11 cellular contexts compared by ENCODE assay signal in genomic region chr7:14714161-14714728, GRCh38.
DNase-seq lines count a peak whose midpoint lies in the region; ATAC-seq and TF ChIP-seq lines count a peak whose summit lies in the region.
"Had no signal": no experiment of that assay in that cellular context is flagged by ENCODE, and none has a peak within 500 bp of the region (broad histone marks: within the 10 kb centered on the region; RNA-seq: fewer than 3 reads in every experiment).

No MANE protein-coding gene starts in this region.

- no peak for TF ChIP-seq CTCF in Calu3 (IDR thresholded peaks at IDR 0.05; ENCODE audit: unreplicated experiment)
- no peak for TF ChIP-seq CTCF in left ventricle myocardium inferior (IDR thresholded peaks at IDR 0.05; ENCODE audit: borderline replicate concordance)

- peaks cover 64% of the 10 kb centered on the region for H3K4me1 Mint-ChIP-seq in Calu3 (ENCODE audit: low read depth, unreplicated experiment)
- H3K4me1 Mint-ChIP-seq: B cell had no signal

- intact Hi-C loops in Calu3 (cut with micrococcal nuclease; ENCODE audit: unreplicated experiment) (loop anchor here (10.0 kb wide), 2 partner anchors 591 to 1011 kb away; no protein-coding TSS in a partner anchor), left ventricle myocardium inferior (cut with micrococcal nuclease) (no loop called here)

- peak; percentile 97 for ATAC-seq in GM19023 (IDR thresholded peaks at IDR 0.05; ENCODE audit: unreplicated experiment)
- ATAC-seq in HG02571 (IDR thresholded peaks at IDR 0.05; ENCODE audit: unreplicated experiment) = peak; percentile 99
- ATAC-seq in HG03439 (IDR thresholded peaks at IDR 0.05; ENCODE audit: unreplicated experiment) = peak; percentile 100

- no peaks in the 10 kb centered on the region for H3K27me3 ChIP-seq in left ventricle myocardium inferior (ENCODE audit: low read depth)

- H3K27ac ChIP-seq in left ventricle myocardium inferior (replicated peaks) = no peak overlapping the region
- H3K27ac ChIP-seq: KMS-11 had no signal

- H3K36me3 Mint-ChIP-seq in Calu3 (ENCODE audit: insufficient read depth, unreplicated experiment) = peaks cover 5% of the 10 kb centered on the region

- no TSS peak for BruUV-seq in Calu3 (replicated peaks; lab: Mats Ljungman, UMichigan)

- H3K27ac Mint-ChIP-seq in Calu3 (ENCODE audit: unreplicated experiment) = peak overlapping the region; percentile 84
- H3K27ac Mint-ChIP-seq: B cell had no signal

- DNase-seq in Calu3 (peak; percentile 26), left ventricle myocardium inferior (no peak), NCI-H526 treated with DMSO at 0.1 percent for 48 hours (lab: John Stamatoyannopoulos, UW) (no peak), AML-193 (lab: John Stamatoyannopoulos, UW) (no peak), NOMO-1 treated with dmso at 0.1 percent for 144 hours (lab: John Stamatoyannopoulos, UW; ENCODE audit: unreplicated experiment) (no peak)

- peak overlapping the region; percentile 50 for H3K4me3 Mint-ChIP-seq in Calu3 (ENCODE audit: low read depth, unreplicated experiment)
- H3K4me3 Mint-ChIP-seq: B cell had no signal

- no peaks in the 10 kb centered on the region for H3K9me3 ChIP-seq in left ventricle myocardium inferior (replicated peaks)

- H3K36me3 ChIP-seq in left ventricle myocardium inferior = no peaks in the 10 kb centered on the region

- CTCF ChIA-PET in Calu3 (lab: Charles Lee) = interaction anchor here (0.6 to 2.2 kb wide), 3 partner anchors 97 to 302 kb away, joined by 3 to 9 read pairs (median 4); no protein-coding TSS in a partner anchor

- no peak overlapping the region for H3K4me3 ChIP-seq in left ventricle myocardium inferior
- H3K4me3 ChIP-seq: lung had no signal

- H3K4me1 ChIP-seq in left ventricle myocardium inferior = no peaks in the 10 kb centered on the region

- no peaks in the 10 kb centered on the region for H3K27me3 Mint-ChIP-seq in Calu3 (ENCODE audit: unreplicated experiment)
- H3K27me3 Mint-ChIP-seq: B cell had no signal

- no peaks in the 10 kb centered on the region for H3K9me3 Mint-ChIP-seq in Calu3 (ENCODE audit: low read depth, unreplicated experiment)
